Comparison of ENCODE assay signal across 7 cellular contexts in genomic region chr7:73578342-73579124, GRCh38. TPM values are rescaled to one million over a fixed set of nuclear protein-coding genes. Genes with fewer than 3 reads are reported as not detected.
A peak's percentile ranks its signal among the peaks of the same experiment; 100 is the strongest.
DNase-seq lines count a peak whose midpoint lies in the region; ATAC-seq, FAIRE-seq and TF ChIP-seq lines count a peak whose summit lies in the region.

TSS of gene TBL2 (minus strand) at chr7:73578579. CDS start at chr7:73578549, 30 bp downstream.

- H3K27ac ChIP-seq in hepatocyte = peak within 1 kb of the TSS; percentile 96

- no peaks in the 10 kb centered on the region for H3K9me2 ChIP-seq in hepatocyte (replicated peaks; ENCODE audit: insufficient read depth)

- no peaks in the 10 kb centered on the region for H3K27me3 ChIP-seq in hepatocyte

- DNase-seq in GM18507 (ENCODE audit: extremely low spot score, insufficient read length, low read depth) = peak; percentile 99
- peak; percentile 94 for DNase-seq in NCI-H2029 treated with DMSO at 0.1 percent for 48 hours (lab: John Stamatoyannopoulos, UW)
- DNase-seq in T-helper 9 cell = peak; percentile 98
- DNase-seq in astrocyte of the cerebellum (ENCODE audit: low read depth) = peak; percentile 97
- DNase-seq in hepatocyte (ENCODE audit: low spot score) = peak; percentile 100
- DNase-seq in retina = peak; percentile 97

- H3K4me1 ChIP-seq in hepatocyte (ENCODE audit: insufficient read depth) = peaks cover 10% of the 10 kb centered on the region

- in situ Hi-C loops in astrocyte of the cerebellum (cut with HindIII; ENCODE audit: low sequenced_read_pairs) = no loop called here

- peak within 1 kb of the TSS; percentile 54 for H2AFZ ChIP-seq in hepatocyte

- TF ChIP-seq CTCF in astrocyte of the cerebellum (IDR thresholded peaks at IDR 0.05; ENCODE audit: low read depth, low read length, missing control alignments) (peak; percentile 16), hepatocyte (IDR thresholded peaks at IDR 0.05; ENCODE audit: poor library complexity) (no peak)

- WGBS in hepatocyte (ENCODE audit: low lambda C conversion rate, missing lambda C conversion rate) = under 1% methylated on average over 30 of the region's 75 CpGs

- H3K4me2 ChIP-seq in hepatocyte = peak within 1 kb of the TSS; percentile 93

- FAIRE-seq in GM18507 (lab: Jason Lieb, UNC) = peak; percentile 94

- H3K79me2 ChIP-seq in hepatocyte = peaks cover 36% of the 10 kb centered on the region

- H3K36me3 ChIP-seq in hepatocyte (replicated peaks; ENCODE audit: insufficient read depth, low read depth) = no peaks in the 10 kb centered on the region

- peaks cover 14% of the 10 kb centered on the region for H4K20me1 ChIP-seq in hepatocyte (ENCODE audit: insufficient read depth, poor library complexity, severe bottlenecking)

- H3K4me3 ChIP-seq in astrocyte of the cerebellum (ENCODE audit: low read depth, low read length) (peak within 1 kb of the TSS; percentile 94), hepatocyte (peak within 1 kb of the TSS; percentile 69)

- ATAC-seq in HG02981 (IDR thresholded peaks at IDR 0.05; ENCODE audit: unreplicated experiment) = peak; percentile 90

- H3K9me3 ChIP-seq in hepatocyte (ENCODE audit: low read depth) = no peaks in the 10 kb centered on the region

RNA-seq across cellular contexts. Expression of gene TBL2, which starts in this region (rescaled TPM):
- total RNA-seq in hepatocyte = 72.8 and 73.6 TPM in 2 replicates
- 55.5 and 62.1 TPM in 2 replicates for polyA plus RNA-seq in hepatocyte

Comparison
In these comparisons a context has a peak if more than half of its experiments do, and no peak if none do; other contexts are left out.
1. Peak in every context shown above with its lines: DNase-seq, ATAC-seq, H3K4me3 ChIP-seq and H3K27ac ChIP-seq.